In the genomic region with DNA sequence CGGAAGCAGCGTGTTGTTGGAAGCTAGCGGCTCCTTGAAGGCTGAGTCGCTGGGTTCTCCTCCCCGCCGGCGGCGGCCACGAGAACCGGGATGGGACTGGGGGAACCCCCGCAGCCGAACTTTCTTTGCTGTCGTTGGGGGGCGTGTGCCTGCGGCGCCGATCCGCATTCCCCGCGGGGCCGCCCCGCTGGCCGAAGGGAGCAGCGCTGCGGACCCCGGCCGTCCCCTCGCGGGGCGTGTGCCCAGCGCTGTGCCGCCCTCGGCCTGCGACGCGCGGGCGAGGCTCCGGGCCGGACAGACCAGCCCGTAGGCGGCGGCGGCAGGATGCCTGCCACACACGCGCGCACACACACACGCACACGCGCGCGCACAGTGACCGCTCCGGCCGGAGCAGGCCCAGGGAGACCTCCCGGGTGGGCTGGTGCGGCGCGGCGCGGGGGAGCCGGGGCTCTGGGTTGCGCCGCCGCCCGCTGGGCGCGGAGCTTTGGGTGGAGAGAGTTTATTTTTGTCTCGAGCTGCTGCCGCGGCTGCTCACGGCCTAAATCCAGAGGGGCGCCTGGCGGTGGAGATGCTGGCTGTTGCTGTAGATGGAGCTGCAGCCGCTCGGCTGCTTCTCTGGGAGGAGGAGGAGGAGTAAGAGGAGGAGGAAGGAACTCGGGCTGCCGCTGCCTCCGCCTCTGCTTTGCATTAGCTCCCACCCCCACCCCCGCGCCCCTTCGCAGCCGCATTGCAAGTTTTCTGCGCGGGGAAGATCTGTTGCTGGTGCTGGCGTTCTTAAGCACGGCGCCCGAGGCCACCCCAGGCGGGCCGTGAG, we compare ENCODE assay signal across 2 cellular contexts.
TF ChIP-seq lines count a peak whose summit lies in the region.

Gene SAMD4A, plus strand, starts transcription at position 719 of the 814 bp plus-strand sequence. CDS start 789 bp downstream, outside the sequence.

TF ChIP-seq in HCT116, 20 proteins besides CTCF, POLR2A, EP300 and RAD21 (continued from another document):
- TF ChIP-seq EZH2phosphoT487 (IDR thresholded peaks at IDR 0.05; ENCODE audit: borderline replicate concordance) (no peak), EGR1 (IDR thresholded peaks at IDR 0.05; ENCODE audit: low read depth) (peak; percentile 63), MAX (IDR thresholded peaks at IDR 0.05) (peak; percentile 38; the same call in 1 of the 2 replicates), ELF1 (IDR thresholded peaks at IDR 0.05; ENCODE audit: borderline replicate concordance, low read depth) (no peak), TCF7L2 (IDR thresholded peaks at IDR 0.05; ENCODE audit: borderline replicate concordance, extremely low read depth, insufficient read depth, insufficient read length) (no peak), YY1 (IDR thresholded peaks at IDR 0.05; ENCODE audit: extremely low read depth, insufficient replicate concordance, low read depth, low read length) (no peak), EZH2 (IDR thresholded peaks at IDR 0.05) (no peak), POLR2AphosphoS5 (IDR thresholded peaks at IDR 0.05; ENCODE audit: low read depth, low read length) (peak; percentile 45; the same call in 1 of the 2 replicates), REST (IDR thresholded peaks at IDR 0.05; ENCODE audit: low read depth) (no peak), ZFX (IDR thresholded peaks at IDR 0.05) (peak; percentile 84)
TF ChIP-seq in HCT116: peak in this region for 4.

TF ChIP-seq in K562, 482 proteins besides CTCF, POLR2A, EP300 and RAD21 (continues in another document):
- TF ChIP-seq, protein P1, sequence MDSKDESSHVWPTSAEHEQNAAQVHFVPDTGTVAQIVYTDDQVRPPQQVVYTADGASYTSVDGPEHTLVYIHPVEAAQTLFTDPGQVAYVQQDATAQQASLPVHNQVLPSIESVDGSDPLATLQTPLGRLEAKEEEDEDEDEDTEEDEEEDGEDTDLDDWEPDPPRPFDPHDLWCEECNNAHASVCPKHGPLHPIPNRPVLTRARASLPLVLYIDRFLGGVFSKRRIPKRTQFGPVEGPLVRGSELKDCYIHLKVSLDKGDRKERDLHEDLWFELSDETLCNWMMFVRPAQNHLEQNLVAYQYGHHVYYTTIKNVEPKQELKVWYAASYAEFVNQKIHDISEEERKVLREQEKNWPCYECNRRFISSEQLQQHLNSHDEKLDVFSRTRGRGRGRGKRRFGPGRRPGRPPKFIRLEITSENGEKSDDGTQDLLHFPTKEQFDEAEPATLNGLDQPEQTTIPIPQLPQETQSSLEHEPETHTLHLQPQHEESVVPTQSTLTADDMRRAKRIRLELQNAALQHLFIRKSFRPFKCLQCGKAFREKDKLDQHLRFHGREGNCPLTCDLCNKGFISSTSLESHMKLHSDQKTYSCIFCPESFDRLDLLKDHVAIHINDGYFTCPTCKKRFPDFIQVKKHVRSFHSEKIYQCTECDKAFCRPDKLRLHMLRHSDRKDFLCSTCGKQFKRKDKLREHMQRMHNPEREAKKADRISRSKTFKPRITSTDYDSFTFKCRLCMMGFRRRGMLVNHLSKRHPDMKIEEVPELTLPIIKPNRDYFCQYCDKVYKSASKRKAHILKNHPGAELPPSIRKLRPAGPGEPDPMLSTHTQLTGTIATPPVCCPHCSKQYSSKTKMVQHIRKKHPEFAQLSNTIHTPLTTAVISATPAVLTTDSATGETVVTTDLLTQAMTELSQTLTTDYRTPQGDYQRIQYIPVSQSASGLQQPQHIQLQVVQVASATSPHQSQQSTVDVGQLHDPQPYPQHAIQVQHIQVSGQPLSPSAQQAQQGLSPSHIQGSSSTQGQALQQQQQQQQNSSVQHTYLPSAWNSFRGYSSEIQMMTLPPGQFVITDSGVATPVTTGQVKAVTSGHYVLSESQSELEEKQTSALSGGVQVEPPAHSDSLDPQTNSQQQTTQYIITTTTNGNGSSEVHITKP (IDR thresholded peaks at IDR 0.05; ENCODE audit: partially characterized antibody): no peak
- TF ChIP-seq CTBP1 (IDR thresholded peaks at IDR 0.05; ENCODE audit: borderline replicate concordance) (peak; percentile 78), ZNF764 (CRISPR knock-in tag; IDR thresholded peaks at IDR 0.05; ENCODE audit: low read depth) (no peak), TCF3 (CRISPR knock-in tag; IDR thresholded peaks at IDR 0.05) (no peak), SAP30 (IDR thresholded peaks at IDR 0.05; ENCODE audit: borderline replicate concordance, insufficient read depth, low read depth, low read length, poor library complexity, severe bottlenecking) (peak; percentile 40), ZEB2 (IDR thresholded peaks at IDR 0.05) (no peak), NR1H2 (CRISPR knock-in tag; IDR thresholded peaks at IDR 0.05) (no peak), ZFP36 (IDR thresholded peaks at IDR 0.05; ENCODE audit: low read depth, low read length, partially characterized antibody) (peak; percentile 73), YY1 (IDR thresholded peaks at IDR 0.05; ENCODE audit: borderline replicate concordance in 1 of 3, control insufficient read depth in 1 of 3, extremely low read depth in 1 of 3, insufficient read depth in 3 of 3, insufficient read length in 1 of 3, insufficient replicate concordance in 2 of 3, low read depth in 1 of 3, low read length in 2 of 3) (peak in 1 of 3 experiments; percentile 35), ZBTB7A (IDR thresholded peaks at IDR 0.05; ENCODE audit: borderline replicate concordance, control insufficient read depth, low read depth, low read length) (peak; percentile 57; the same call in 1 of the 2 replicates), PPARD (CRISPR knock-in tag; IDR thresholded peaks at IDR 0.05) (no peak), NR4A1 (CRISPR knock-in tag; IDR thresholded peaks at IDR 0.05) (no peak), NR4A1 (tag; IDR thresholded peaks at IDR 0.05) (no peak), ZNF212 (CRISPR knock-in tag; IDR thresholded peaks at IDR 0.05) (no peak), ESRRA (IDR thresholded peaks at IDR 0.05; ENCODE audit: borderline replicate concordance, low read depth) (no peak), RNF2 (IDR thresholded peaks at IDR 0.05) (no peak), CBFA2T3 (IDR thresholded peaks at IDR 0.05) (no peak), RCOR1 (IDR thresholded peaks at IDR 0.05; ENCODE audit: borderline replicate concordance in 1 of 2, low read depth in 2 of 2, low read length in 2 of 2) (peak in 1 of 2 experiments; percentile 49; a peak in 1 of 4 replicates), GTF2E2 (tag; IDR thresholded peaks at IDR 0.05) (no peak), TCFL5 (CRISPR knock-in tag; conservative IDR thresholded peaks at IDR 0.05) (no peak), ELF2 (CRISPR knock-in tag; IDR thresholded peaks at IDR 0.05) (no peak), TOE1 (IDR thresholded peaks at IDR 0.05; ENCODE audit: borderline replicate concordance) (no peak), TOE1 (CRISPR knock-in tag; IDR thresholded peaks at IDR 0.05; ENCODE audit: borderline replicate concordance, low read depth) (no peak), ZNF184 (CRISPR knock-in tag; IDR thresholded peaks at IDR 0.05) (no peak), ZNF174 (CRISPR knock-in tag; IDR thresholded peaks at IDR 0.05) (no peak), POLR2G (IDR thresholded peaks at IDR 0.05; ENCODE audit: low read depth, low read length) (peak; percentile 72), SETDB1 (IDR thresholded peaks at IDR 0.05; ENCODE audit: low read length) (no peak), PCBP1 (IDR thresholded peaks at IDR 0.05; ENCODE audit: low read depth, low read length, poor library complexity, severe bottlenecking) (peak; percentile 8), KDM5B (IDR thresholded peaks at IDR 0.05; ENCODE audit: insufficient replicate concordance, low read depth, low read length) (peak; percentile 30), DPF2 (IDR thresholded peaks at IDR 0.05) (no peak), EGR1 (conservative IDR thresholded peaks at IDR 0.05) (peak; percentile 74), CEBPG (CRISPR knock-in tag; IDR thresholded peaks at IDR 0.05) (no peak), CEBPG (tag; conservative IDR thresholded peaks at IDR 0.05 in 1 of 2, IDR thresholded peaks at IDR 0.05 in 1 of 2) (no peak), HNRNPH1 (optimal IDR thresholded peaks at IDR 0.05; ENCODE audit: low read depth, low read length) (no peak), ILK (tag; IDR thresholded peaks at IDR 0.05; ENCODE audit: borderline replicate concordance, low read depth) (no peak), ZBTB49 (CRISPR knock-in tag; IDR thresholded peaks at IDR 0.05; ENCODE audit: borderline replicate concordance) (no peak), TCF7 (IDR thresholded peaks at IDR 0.05; ENCODE audit: borderline replicate concordance) (no peak), TFAP4 (CRISPR knock-in tag; IDR thresholded peaks at IDR 0.05; ENCODE audit: borderline replicate concordance) (no peak), ZNF384 (IDR thresholded peaks at IDR 0.05; ENCODE audit: low read depth, low read length) (no peak), HNRNPLL (IDR thresholded peaks at IDR 0.05; ENCODE audit: low read depth, low read length, poor library complexity, severe bottlenecking) (no peak), ZFX (CRISPR knock-in tag; IDR thresholded peaks at IDR 0.05) (peak; percentile 67), ARNT (IDR thresholded peaks at IDR 0.05) (no peak), CXXC5 (CRISPR knock-in tag; IDR thresholded peaks at IDR 0.05) (peak; percentile 50; the same call in 1 of the 2 replicates), ZNF263 (CRISPR knock-in tag; IDR thresholded peaks at IDR 0.05; ENCODE audit: borderline replicate concordance) (peak; percentile 97), ZNF717 (CRISPR knock-in tag; IDR thresholded peaks at IDR 0.05) (no peak), ZC3H4 (CRISPR knock-in tag; IDR thresholded peaks at IDR 0.05; ENCODE audit: borderline replicate concordance) (0 out of 2 replicates have a peak, but pooled peaks have one; percentile 19), ZKSCAN3 (CRISPR knock-in tag; IDR thresholded peaks at IDR 0.05) (no peak), ZNF316 (IDR thresholded peaks at IDR 0.05) (no peak)
- TF ChIP-seq, protein P2, sequence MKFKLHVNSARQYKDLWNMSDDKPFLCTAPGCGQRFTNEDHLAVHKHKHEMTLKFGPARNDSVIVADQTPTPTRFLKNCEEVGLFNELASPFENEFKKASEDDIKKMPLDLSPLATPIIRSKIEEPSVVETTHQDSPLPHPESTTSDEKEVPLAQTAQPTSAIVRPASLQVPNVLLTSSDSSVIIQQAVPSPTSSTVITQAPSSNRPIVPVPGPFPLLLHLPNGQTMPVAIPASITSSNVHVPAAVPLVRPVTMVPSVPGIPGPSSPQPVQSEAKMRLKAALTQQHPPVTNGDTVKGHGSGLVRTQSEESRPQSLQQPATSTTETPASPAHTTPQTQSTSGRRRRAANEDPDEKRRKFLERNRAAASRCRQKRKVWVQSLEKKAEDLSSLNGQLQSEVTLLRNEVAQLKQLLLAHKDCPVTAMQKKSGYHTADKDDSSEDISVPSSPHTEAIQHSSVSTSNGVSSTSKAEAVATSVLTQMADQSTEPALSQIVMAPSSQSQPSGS (CRISPR knock-in tag; IDR thresholded peaks at IDR 0.05): 0 out of 2 replicates have a peak, but pooled peaks have one; percentile 19
- TF ChIP-seq, protein P3, sequence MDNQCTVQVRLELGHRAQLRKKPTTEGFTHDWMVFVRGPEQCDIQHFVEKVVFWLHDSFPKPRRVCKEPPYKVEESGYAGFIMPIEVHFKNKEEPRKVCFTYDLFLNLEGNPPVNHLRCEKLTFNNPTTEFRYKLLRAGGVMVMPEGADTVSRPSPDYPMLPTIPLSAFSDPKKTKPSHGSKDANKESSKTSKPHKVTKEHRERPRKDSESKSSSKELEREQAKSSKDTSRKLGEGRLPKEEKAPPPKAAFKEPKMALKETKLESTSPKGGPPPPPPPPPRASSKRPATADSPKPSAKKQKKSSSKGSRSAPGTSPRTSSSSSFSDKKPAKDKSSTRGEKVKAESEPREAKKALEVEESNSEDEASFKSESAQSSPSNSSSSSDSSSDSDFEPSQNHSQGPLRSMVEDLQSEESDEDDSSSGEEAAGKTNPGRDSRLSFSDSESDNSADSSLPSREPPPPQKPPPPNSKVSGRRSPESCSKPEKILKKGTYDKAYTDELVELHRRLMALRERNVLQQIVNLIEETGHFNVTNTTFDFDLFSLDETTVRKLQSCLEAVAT (IDR thresholded peaks at IDR 0.05): no peak
- TF ChIP-seq, protein P4, sequence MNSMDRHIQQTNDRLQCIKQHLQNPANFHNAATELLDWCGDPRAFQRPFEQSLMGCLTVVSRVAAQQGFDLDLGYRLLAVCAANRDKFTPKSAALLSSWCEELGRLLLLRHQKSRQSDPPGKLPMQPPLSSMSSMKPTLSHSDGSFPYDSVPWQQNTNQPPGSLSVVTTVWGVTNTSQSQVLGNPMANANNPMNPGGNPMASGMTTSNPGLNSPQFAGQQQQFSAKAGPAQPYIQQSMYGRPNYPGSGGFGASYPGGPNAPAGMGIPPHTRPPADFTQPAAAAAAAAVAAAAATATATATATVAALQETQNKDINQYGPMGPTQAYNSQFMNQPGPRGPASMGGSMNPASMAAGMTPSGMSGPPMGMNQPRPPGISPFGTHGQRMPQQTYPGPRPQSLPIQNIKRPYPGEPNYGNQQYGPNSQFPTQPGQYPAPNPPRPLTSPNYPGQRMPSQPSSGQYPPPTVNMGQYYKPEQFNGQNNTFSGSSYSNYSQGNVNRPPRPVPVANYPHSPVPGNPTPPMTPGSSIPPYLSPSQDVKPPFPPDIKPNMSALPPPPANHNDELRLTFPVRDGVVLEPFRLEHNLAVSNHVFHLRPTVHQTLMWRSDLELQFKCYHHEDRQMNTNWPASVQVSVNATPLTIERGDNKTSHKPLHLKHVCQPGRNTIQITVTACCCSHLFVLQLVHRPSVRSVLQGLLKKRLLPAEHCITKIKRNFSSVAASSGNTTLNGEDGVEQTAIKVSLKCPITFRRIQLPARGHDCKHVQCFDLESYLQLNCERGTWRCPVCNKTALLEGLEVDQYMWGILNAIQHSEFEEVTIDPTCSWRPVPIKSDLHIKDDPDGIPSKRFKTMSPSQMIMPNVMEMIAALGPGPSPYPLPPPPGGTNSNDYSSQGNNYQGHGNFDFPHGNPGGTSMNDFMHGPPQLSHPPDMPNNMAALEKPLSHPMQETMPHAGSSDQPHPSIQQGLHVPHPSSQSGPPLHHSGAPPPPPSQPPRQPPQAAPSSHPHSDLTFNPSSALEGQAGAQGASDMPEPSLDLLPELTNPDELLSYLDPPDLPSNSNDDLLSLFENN (IDR thresholded peaks at IDR 0.05; ENCODE audit: low read depth in 2 of 2, low read length in 2 of 2): no peak
